In genomic region chr5:132762246-132763000, GRCh38 we compare ENCODE assay signal across 23 cellular contexts. TPM values are rescaled to one million over a fixed set of nuclear protein-coding genes. Genes with fewer than 3 reads are reported as not detected.
DNase-seq lines count a peak whose midpoint lies in the region; ATAC-seq, FAIRE-seq and TF ChIP-seq lines count a peak whose summit lies in the region.
"Had no signal": no experiment of that assay in that cellular context is flagged by ENCODE, and none has a peak within 500 bp of the region (broad histone marks: within the 10 kb centered on the region; RNA-seq: fewer than 3 reads in every experiment).

No MANE protein-coding gene starts in this region.

- no peak overlapping the region for H3K23ac ChIP-seq in neuronal stem cell (ENCODE audit: low read depth, low read length, poor library complexity)

- H3K9me3 ChIP-seq in astrocyte (ENCODE audit: insufficient read depth, low read depth, low read length) (no peaks in the 10 kb centered on the region), neuronal stem cell (replicated peaks in 1 of 2; ENCODE audit: control insufficient read depth in 2 of 2, insufficient read depth in 1 of 2, low read depth in 1 of 2, low read length in 2 of 2) (no peaks in the 10 kb centered on the region)
- H3K9me3 ChIP-seq: A549; BLaER1 treated with 17β-estradiol and CSF1 and Interleukin-3, amounts not matched to agents 10 nM and 100 nM had no signal

- ATAC-seq in HG03521 (IDR thresholded peaks at IDR 0.05; ENCODE audit: unreplicated experiment) = no peak
- ATAC-seq: A549, GM12878, Right ventricle myocardium inferior had no signal

- no CpG with 5 or more reads among the region's 11 CpGs for WGBS in neuronal stem cell (ENCODE audit: extremely low coverage in 2 of 2, insufficient read length in 2 of 2, insufficient replicate concordance in 1 of 2), 2 donors

- H3K27me3 ChIP-seq in astrocyte (ENCODE audit: insufficient read depth, low read length) = no peaks in the 10 kb centered on the region
- no peaks in the 10 kb centered on the region for H3K27me3 ChIP-seq in neuronal stem cell (ENCODE audit: control insufficient read depth in 3 of 3, insufficient read depth in 3 of 3, low read depth in 1 of 3, low read length in 3 of 3)
- H3K27me3 ChIP-seq: BLaER1 treated with 17β-estradiol and CSF1 and Interleukin-3, amounts not matched to agents 10 nM and 100 nM had no signal

- peaks cover 39% of the 10 kb centered on the region for H3K36me3 Mint-ChIP-seq in astrocyte (ENCODE audit: low read depth, unreplicated experiment)

- H3K27me3 Mint-ChIP-seq in astrocyte (ENCODE audit: low read depth, unreplicated experiment) = no peaks in the 10 kb centered on the region

- FAIRE-seq in astrocyte (lab: Jason Lieb, UNC) (no peak), urothelium cell line (lab: Jason Lieb, UNC) (peak; percentile 50), HTR-8/SVneo (lab: Jason Lieb, UNC) (no peak)
- FAIRE-seq: A549, G401.6, GM12878, GM18507 had no signal

- peaks cover 8% of the 10 kb centered on the region for H3K4me1 Mint-ChIP-seq in astrocyte (ENCODE audit: low read depth, unreplicated experiment)

- H3K4me3 ChIP-seq in astrocyte (ENCODE audit: insufficient read depth, low read depth, low read length) = no peak overlapping the region
- peak overlapping the region in 1 of 2 donors; percentile 32 for H3K4me3 ChIP-seq in neuronal stem cell (ENCODE audit: low read length in 2 of 2)
- H3K4me3 ChIP-seq: A549; BLaER1 treated with 17β-estradiol and CSF1 and Interleukin-3, amounts not matched to agents 10 nM and 100 nM; GM12878; PC-9 had no signal

- H2AK5ac ChIP-seq in neuronal stem cell (ENCODE audit: low read depth, low read length) = no peak overlapping the region

- no peak overlapping the region for H3K4me3 Mint-ChIP-seq in astrocyte (ENCODE audit: unreplicated experiment)
- H3K4me3 Mint-ChIP-seq: CD8-positive, alpha-beta memory T cell; HFFc6 had no signal

- H3K4ac ChIP-seq in neuronal stem cell (ENCODE audit: low read length) = no peak overlapping the region

- no peak overlapping the region for H2BK120ac ChIP-seq in neuronal stem cell (ENCODE audit: low read depth, low read length)

- no peak overlapping the region for H2BK12ac ChIP-seq in neuronal stem cell (ENCODE audit: low read length)

- no peak overlapping the region for H4K91ac ChIP-seq in neuronal stem cell (ENCODE audit: low read depth, low read length, poor library complexity)

- TF ChIP-seq CTCF in astrocyte (IDR thresholded peaks at IDR 0.05; ENCODE audit: insufficient read depth, low read depth, low read length) = no peak

- H4K20me1 ChIP-seq in astrocyte (ENCODE audit: insufficient read depth, low read length) = peaks cover 23% of the 10 kb centered on the region
- H4K20me1 ChIP-seq: BLaER1 treated with 17β-estradiol and CSF1 and Interleukin-3, amounts not matched to agents 10 nM and 100 nM had no signal

- peaks cover 4% of the 10 kb centered on the region for H3K79me1 ChIP-seq in neuronal stem cell (ENCODE audit: low read depth, low read length)

- H3K27ac ChIP-seq in astrocyte (ENCODE audit: low read depth, low read length) (no peak overlapping the region), neuronal stem cell (replicated peaks; ENCODE audit: low read length) (peak overlapping the region; percentile 7)
- H3K27ac ChIP-seq: A549, PC-9 had no signal

- H3K36me3 ChIP-seq in astrocyte (ENCODE audit: insufficient read depth, low read length) = peaks cover 19% of the 10 kb centered on the region
- peaks cover 42 to 76% of the 10 kb centered on the region in 2 donors for H3K36me3 ChIP-seq in neuronal stem cell (replicated peaks in 1 of 2; ENCODE audit: control insufficient read depth in 2 of 2, insufficient read depth in 2 of 2, low read length in 2 of 2)

- H2BK15ac ChIP-seq in neuronal stem cell (ENCODE audit: low read length) = no peak overlapping the region

- peak; percentile 4 to 11 for DNase-seq in activated T-cell treated with anti-CD3 and anti-CD28 coated beads, Interleukin-2, amount 50 U/mL, for 48 hours
- DNase-seq in activated T-cell treated with anti-CD3 and anti-CD28 coated beads for 4 hours (no peak), astrocyte (ENCODE audit: low read depth) (no peak), neuronal stem cell (ENCODE audit: low spot score) (no peak), urothelium cell line (ENCODE audit: low spot score) (no peak), HTR-8/SVneo (ENCODE audit: insufficient read length, low spot score) (no peak)
- no peak for DNase-seq in effector CD8-positive, alpha-beta T cell (lab: John Stamatoyannopoulos, UW)
- DNase-seq: DND-41, GOT3, HFFc6, MM.1S, NCI-H1092 treated with DMSO at 0.1 percent for 48 hours, NCI-H2081 treated with DMSO at 0.1 percent for 48 hours, NCI-H510A treated with DMSO at 0.1 percent for 48 hours, PC-9 had no signal

- no peak overlapping the region for H3K18ac ChIP-seq in neuronal stem cell (ENCODE audit: low read length)

- H3K9ac ChIP-seq in astrocyte (ENCODE audit: low read length) (no peak overlapping the region), neuronal stem cell (ENCODE audit: low read depth, low read length, poor library complexity) (no peak overlapping the region)

- peak overlapping the region; percentile 12 for H3K27ac Mint-ChIP-seq in astrocyte (ENCODE audit: unreplicated experiment)
- H3K27ac Mint-ChIP-seq: HFFc6 had no signal

- H3K9me3 Mint-ChIP-seq in astrocyte (ENCODE audit: unreplicated experiment) = no peaks in the 10 kb centered on the region
- H3K9me3 Mint-ChIP-seq: CD8-positive, alpha-beta memory T cell; HFFc6 had no signal

- H3K4me1 ChIP-seq in astrocyte (ENCODE audit: insufficient read depth, low read length) (peaks cover 3% of the 10 kb centered on the region), neuronal stem cell (ENCODE audit: control insufficient read depth in 2 of 2, insufficient read depth in 1 of 2, low read depth in 1 of 2, low read length in 2 of 2) (no peaks in the 10 kb centered on the region)
- H3K4me1 ChIP-seq: A549 had no signal

- H3K14ac ChIP-seq in neuronal stem cell (ENCODE audit: low read length) = no peak overlapping the region

- H3K4me2 ChIP-seq in astrocyte (ENCODE audit: low read length) (no peak overlapping the region), neuronal stem cell (ENCODE audit: insufficient read depth, low read length, poor library complexity, severe bottlenecking) (no peak overlapping the region)
- H3K4me2 ChIP-seq: A549, PC-9 had no signal

- H3K79me2 ChIP-seq in astrocyte (ENCODE audit: insufficient read depth, low read length) = peaks cover 19% of the 10 kb centered on the region

- H2BK5ac ChIP-seq in neuronal stem cell (ENCODE audit: low read length) = no peak overlapping the region

- H4K8ac ChIP-seq in neuronal stem cell (ENCODE audit: low read depth, low read length) = no peak overlapping the region

- H2AFZ ChIP-seq in astrocyte (ENCODE audit: low read depth, low read length) (no peak overlapping the region), neuronal stem cell (ENCODE audit: low read length) (no peak overlapping the region)
- H2AFZ ChIP-seq: PC-9 had no signal

RNA-seq across cellular contexts. Expression of gene SEPTIN8, which starts 14.6 kb away (rescaled TPM):
- total RNA-seq in astrocyte = 97.5 and 106 TPM in 2 replicates
- 53.7 TPM for polyA plus RNA-seq in neuronal stem cell (2013, experiment 1 of 2)
- polyA plus RNA-seq in neuronal stem cell (2013, experiment 2 of 2) = 53.2 TPM

RNA-seq across cellular contexts. Expression of gene CCNI2, which starts 15.2 kb away (rescaled TPM):
- total RNA-seq in astrocyte = 0.16 and 0.24 TPM in 2 replicates
- 0.17 TPM for polyA plus RNA-seq in neuronal stem cell (2013, experiment 1 of 2)
- 0.14 TPM for polyA plus RNA-seq in neuronal stem cell (2013, experiment 2 of 2)
- total RNA-seq: HFFc6 had no signal

RNA-seq across cellular contexts. Expression of gene KIF3A, which starts 25.1 kb away (rescaled TPM):
- 25.4 and 25.6 TPM in 2 replicates for total RNA-seq in astrocyte
- polyA plus RNA-seq in neuronal stem cell (2013, experiment 1 of 2) = 15.7 TPM
- 17.9 TPM for polyA plus RNA-seq in neuronal stem cell (2013, experiment 2 of 2)

RNA-seq across cellular contexts. Expression of gene SOWAHA, which starts 50.7 kb away (rescaled TPM):
- total RNA-seq in astrocyte = 0.10 and 0.20 TPM in 2 replicates
- 0.03 TPM for polyA plus RNA-seq in neuronal stem cell (2013, experiment 1 of 2)
- 0.01 TPM for polyA plus RNA-seq in neuronal stem cell (2013, experiment 2 of 2)
- total RNA-seq: HFFc6, PC-9 had no signal
- polyA plus RNA-seq: CD8-positive, alpha-beta memory T cell had no signal

Comparison
In these comparisons a context has a peak if more than half of its experiments do, and no peak if none do; other contexts are left out.
1. DNase-seq: peak in activated T-cell treated with anti-CD3 and anti-CD28 coated beads, Interleukin-2, amount 50 U/mL, for 48 hours (2 of 2); none in activated T-cell treated with anti-CD3 and anti-CD28 coated beads for 4 hours (single experiment), astrocyte (single experiment), neuronal stem cell (single experiment), urothelium cell line (single experiment), HTR-8/SVneo (single experiment) and effector CD8-positive, alpha-beta T cell (single experiment).